ENCODE assay signal across 26 cellular contexts in the genomic region with DNA sequence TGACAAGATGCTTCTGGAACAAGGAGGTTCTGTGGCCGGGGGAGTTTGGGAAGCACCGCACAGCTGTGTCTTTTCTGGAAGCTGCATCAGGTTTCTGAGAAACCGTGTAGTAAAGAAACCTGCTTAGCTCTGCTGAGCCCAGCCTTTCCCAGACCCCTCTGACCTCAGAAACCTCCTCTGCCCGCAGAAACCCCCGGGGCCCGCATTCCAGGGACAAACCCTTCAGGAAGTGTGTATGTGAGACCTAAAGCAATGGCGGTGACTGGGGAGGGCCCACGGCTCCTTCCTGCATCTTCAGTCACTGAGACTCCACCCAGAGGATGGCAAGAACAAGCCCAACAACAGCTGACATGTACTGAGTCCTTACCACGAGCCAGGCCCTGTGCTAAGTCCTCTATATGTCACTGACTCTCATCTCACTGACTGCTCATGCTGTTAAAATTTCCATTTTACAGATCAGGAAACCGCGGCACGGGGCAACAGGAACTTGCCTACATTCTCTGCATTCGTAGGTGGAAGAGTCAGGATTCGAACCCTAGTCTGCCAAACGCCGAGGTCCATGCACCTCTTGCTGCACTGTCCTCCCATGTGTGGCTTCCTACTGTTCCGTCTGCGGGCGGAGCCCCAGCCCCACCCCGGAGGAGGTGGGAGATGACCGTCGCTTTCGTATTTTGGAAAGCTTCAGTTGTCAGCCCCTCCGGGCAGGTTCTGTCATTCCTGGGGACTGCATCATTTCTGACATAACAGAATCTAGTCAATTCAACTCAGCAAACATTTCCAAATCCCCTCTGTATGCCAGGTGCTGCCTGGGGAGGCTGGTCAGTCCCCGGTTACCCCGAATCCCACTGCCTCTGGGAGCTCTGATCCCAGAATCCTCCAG.
"Had no signal": no experiment of that assay in that cellular context is flagged by ENCODE, and none has a peak within 500 bp of the region (broad histone marks: within the 10 kb centered on the region; RNA-seq: fewer than 3 reads in every experiment).

No MANE protein-coding gene starts in this region.

- H3K4me1 Mint-ChIP-seq: activated CD8-positive, alpha-beta memory T cell treated with anti-CD3 and anti-CD28 coated beads, Interleukin-2, amount 10 ng/mL, durations not matched to agents 7 days and 5 days; activated naive CD8-positive, alpha-beta T cell treated with anti-CD3 and anti-CD28 coated beads, Interleukin-2, amount 50 U/mL, for 24 hours; central memory CD8-positive, alpha-beta T cell had no signal

- H3K4me3 ChIP-seq: ascending aorta, body of pancreas, PC-9 had no signal

- H3K27me3 Mint-ChIP-seq: activated CD8-positive, alpha-beta memory T cell treated with anti-CD3 and anti-CD28 coated beads, Interleukin-2, amount 10 ng/mL, durations not matched to agents 7 days and 5 days had no signal

- H2AFZ ChIP-seq: PC-9 had no signal

- H3K27ac Mint-ChIP-seq: activated CD8-positive, alpha-beta memory T cell treated with anti-CD3 and anti-CD28 coated beads, Interleukin-2, amount 10 ng/mL, durations not matched to agents 7 days and 5 days; activated naive CD4-positive, alpha-beta T cell treated with anti-CD3 and anti-CD28 coated beads, Interleukin-2, amount 50 U/mL, for 72 hours; activated naive CD8-positive, alpha-beta T cell treated with anti-CD3 and anti-CD28 coated beads, Interleukin-2, amount 50 U/mL, for 24 hours; activated T-cell treated with anti-CD3 and anti-CD28 coated beads, Interleukin-2, amount 50 U/mL, for 24 hours; activated T-helper 1 cell treated with anti-CD3 and anti-CD28 coated beads, Interleukin-12 subunit alpha, Interleukin-12 subunit beta, Interleukin-2, Interleukin-4 antibody, amounts not matched to agents 30 ng/mL and 10 ng/mL and 1 ng/mL, durations not matched to agents 14 hours and 24 hours and 36 hours; T-helper 17 cell; WTC11 had no signal

- ATAC-seq: activated CD8-positive, alpha-beta memory T cell treated with anti-CD3 and anti-CD28 coated beads, Interleukin-2, amount 10 ng/mL, durations not matched to agents 7 days and 5 days; activated naive CD4-positive, alpha-beta T cell treated with anti-CD3 and anti-CD28 coated beads, Interleukin-2, amount 50 U/mL, for 72 hours; activated naive CD8-positive, alpha-beta T cell treated with anti-CD3 and anti-CD28 coated beads, Interleukin-2, amount 50 U/mL, for 24 hours; body of pancreas; T-helper 17 cell; WTC11 had no signal

- H3K4me3 Mint-ChIP-seq: activated CD8-positive, alpha-beta memory T cell treated with anti-CD3 and anti-CD28 coated beads, Interleukin-2, amount 10 ng/mL, durations not matched to agents 7 days and 5 days; activated naive CD8-positive, alpha-beta T cell treated with anti-CD3 and anti-CD28 coated beads, Interleukin-2, amount 50 U/mL, for 24 hours; activated T-cell treated with anti-CD3 and anti-CD28 coated beads, Interleukin-2, amount 50 U/mL, for 24 hours; activated T-helper 1 cell treated with anti-CD3 and anti-CD28 coated beads, Interleukin-12 subunit alpha, Interleukin-12 subunit beta, Interleukin-2, Interleukin-4 antibody, amounts not matched to agents 30 ng/mL and 10 ng/mL and 1 ng/mL, durations not matched to agents 14 hours and 24 hours and 36 hours; central memory CD8-positive, alpha-beta T cell; T-helper 17 cell; WTC11 had no signal

- DNase-seq: activated CD4-positive, alpha-beta T cell treated with anti-CD3 and anti-CD28 coated beads for 48 hours; activated CD4-positive, alpha-beta T cell treated with anti-CD3 and anti-CD28 coated beads, Interleukin-2, amount 50 U/mL, for 48 hours; activated CD4-positive, CD25-positive, alpha-beta regulatory T cell treated with anti-CD3 and anti-CD28 coated beads, Interleukin-2, amount 50 U/mL, for 72 hours; activated CD8-positive, alpha-beta memory T cell treated with anti-CD3 and anti-CD28 coated beads, Interleukin-2, amount 10 ng/mL, durations not matched to agents 7 days and 5 days; activated effector memory CD4-positive, alpha-beta T cell treated with Interleukin-2 at 50 U/mL for 16 hours; activated naive CD4-positive, alpha-beta T cell treated with Interleukin-2 at 50 U/mL for 16 hours; activated naive CD8-positive, alpha-beta T cell treated with anti-CD3 and anti-CD28 coated beads, Interleukin-2, amount 50 U/mL, for 24 hours; activated T-cell treated with anti-CD3 and anti-CD28 coated beads, Interleukin-2, amount 50 U/mL, for 24 hours; amniotic stem cell; body of pancreas; Karpas-422; NCI-H1105 treated with DMSO at 0.1 percent for 48 hours; NCI-H1436 treated with DMSO at 0.1 percent for 48 hours; NCI-H187; NCI-H2081; NCI-H510A treated with DMSO at 0.1 percent for 48 hours; NCI-H69; SHP77 treated with DMSO at 0.1 percent for 48 hours; T-helper 17 cell; T-helper 9 cell had no signal

- H3K4me2 ChIP-seq: PC-9 had no signal

- H3K4me1 ChIP-seq: ascending aorta, body of pancreas had no signal

- H3K27me3 ChIP-seq: ascending aorta, body of pancreas had no signal

- H3K27ac ChIP-seq: ascending aorta, body of pancreas, PC-9 had no signal

- H3K9me3 Mint-ChIP-seq: activated T-helper 1 cell treated with anti-CD3 and anti-CD28 coated beads, Interleukin-12 subunit alpha, Interleukin-12 subunit beta, Interleukin-2, Interleukin-4 antibody, amounts not matched to agents 30 ng/mL and 10 ng/mL and 1 ng/mL, durations not matched to agents 14 hours and 24 hours and 36 hours had no signal

- H3K36me3 Mint-ChIP-seq: activated CD8-positive, alpha-beta memory T cell treated with anti-CD3 and anti-CD28 coated beads, Interleukin-2, amount 10 ng/mL, durations not matched to agents 7 days and 5 days had no signal

- H3K36me3 ChIP-seq: ascending aorta had no signal
